ENCODE assay signal across 12 cellular contexts in the genomic region with DNA sequence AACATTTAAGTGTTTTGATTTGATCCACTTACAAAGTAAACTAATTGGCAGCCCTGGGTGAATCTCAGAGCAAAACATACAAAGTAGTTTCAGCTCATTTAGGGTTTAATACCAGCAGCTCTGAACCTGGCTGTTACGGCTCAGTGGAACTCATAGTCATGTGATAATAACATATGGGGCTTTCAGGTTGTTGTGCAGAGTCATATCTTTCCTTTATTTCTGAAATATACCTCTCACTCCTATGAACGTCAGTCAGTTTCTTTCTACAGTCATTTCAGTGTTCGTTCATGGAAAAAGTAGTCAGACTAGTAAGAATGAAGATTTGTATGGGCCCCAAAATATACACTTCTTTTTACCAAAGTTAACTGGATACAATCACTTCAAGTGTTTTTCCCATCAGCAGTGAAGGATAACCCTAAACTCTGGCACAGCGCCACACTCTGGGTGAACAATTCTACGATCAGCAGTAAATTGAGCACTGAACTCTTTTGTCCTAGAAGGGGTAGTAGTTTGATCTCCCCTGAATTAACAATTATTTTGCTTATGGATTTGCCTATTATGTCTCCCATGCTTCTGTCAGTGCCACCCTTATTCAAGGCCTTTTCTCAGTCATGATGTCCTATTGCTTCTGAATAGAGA.
DNase-seq lines count a peak whose midpoint lies in the region; ATAC-seq and TF ChIP-seq lines count a peak whose summit lies in the region.
"Had no signal": no experiment of that assay in that cellular context is flagged by ENCODE, and none has a peak within 500 bp of the region (broad histone marks: within the 10 kb centered on the region; RNA-seq: fewer than 3 reads in every experiment).

No MANE protein-coding gene starts in this region.

- no peak overlapping the region for H3K27ac Mint-ChIP-seq in MCF 10A (ENCODE audit: low read depth, unreplicated experiment)
- H3K27ac Mint-ChIP-seq in stimulated activated effector memory CD8-positive, alpha-beta T cell treated with anti-CD3 and anti-CD28 coated beads, Interleukin-12 subunit alpha, Interleukin-12 subunit beta, amount 100 ng/mL, for 72 hours = no peak overlapping the region
- H3K27ac Mint-ChIP-seq: activated naive CD4-positive, alpha-beta T cell treated with anti-CD3 and anti-CD28 coated beads, Interleukin-2, amount 50 U/mL, for 72 hours; B cell had no signal

- no peaks in the 10 kb centered on the region for H3K27me3 Mint-ChIP-seq in MCF 10A (ENCODE audit: insufficient read depth, unreplicated experiment)
- H3K27me3 Mint-ChIP-seq: B cell had no signal

- ATAC-seq in HG02623 (IDR thresholded peaks at IDR 0.05; ENCODE audit: unreplicated experiment) (peak; percentile 72), HG03460 (IDR thresholded peaks at IDR 0.05; ENCODE audit: unreplicated experiment) (peak; percentile 82)
- no peak for ATAC-seq in stimulated activated effector memory CD8-positive, alpha-beta T cell treated with anti-CD3 and anti-CD28 coated beads, Interleukin-12 subunit alpha, Interleukin-12 subunit beta, amount 100 ng/mL, for 72 hours
- ATAC-seq: activated naive CD4-positive, alpha-beta T cell treated with anti-CD3 and anti-CD28 coated beads, Interleukin-2, amount 50 U/mL, for 72 hours had no signal

- H3K27ac ChIP-seq in tibial artery = no peak overlapping the region

- H3K4me3 ChIP-seq in tibial artery = no peak overlapping the region
- H3K4me3 ChIP-seq: MG63 had no signal

- no peaks in the 10 kb centered on the region for H3K27me3 ChIP-seq in tibial artery
- H3K27me3 ChIP-seq: MG63 had no signal

- BruUV-seq in MCF 10A (replicated peaks; lab: Mats Ljungman, UMichigan) = no TSS peak

- no peak for TF ChIP-seq CTCF in GM10266 (IDR thresholded peaks at IDR 0.05; ENCODE audit: control insufficient read depth, insufficient read depth, low read depth, missing control alignments)
- no peak for TF ChIP-seq CTCF in tibial artery (IDR thresholded peaks at IDR 0.05)
- no peak for TF ChIP-seq CTCF in MCF 10A (IDR thresholded peaks at IDR 0.05; ENCODE audit: unreplicated experiment)

- POLR2A ChIA-PET in MCF 10A (lab: Yijun Ruan, JAX) = no interaction called here

- no peaks in the 10 kb centered on the region for H3K36me3 ChIP-seq in tibial artery
- H3K36me3 ChIP-seq: MG63 had no signal

- peak; percentile 27 for DNase-seq in GM10266 (ENCODE audit: extremely low spot score)
- peak; percentile 0 for DNase-seq in GM19238 (ENCODE audit: insufficient read length, low spot score)
- DNase-seq in tibial artery = no peak
- DNase-seq in MCF 10A (ENCODE audit: unreplicated experiment) = no peak
- DNase-seq in stimulated activated effector memory CD8-positive, alpha-beta T cell treated with anti-CD3 and anti-CD28 coated beads, Interleukin-12 subunit alpha, Interleukin-12 subunit beta, amount 100 ng/mL, for 72 hours (ENCODE audit: low spot score in 2 of 2) = no peak
- no peak for DNase-seq in retina
- DNase-seq: MG63; stimulated activated CD4-positive, alpha-beta T cell treated with anti-CD3 and anti-CD28 coated beads, Interleukin-15, amount 100 ng/mL, for 24 hours had no signal

- intact Hi-C loops in tibial artery (cut with DNase I; ENCODE audit: low total_unique reads) = no loop called here
- intact Hi-C loops in MCF 10A (cut with micrococcal nuclease) = no loop called here

- no peaks in the 10 kb centered on the region for H3K9me3 ChIP-seq in tibial artery
- H3K9me3 ChIP-seq: MG63 had no signal

- no peaks in the 10 kb centered on the region for H3K9me3 Mint-ChIP-seq in MCF 10A (ENCODE audit: unreplicated experiment)
- peaks cover 13% of the 10 kb centered on the region for H3K9me3 Mint-ChIP-seq in stimulated activated effector memory CD8-positive, alpha-beta T cell treated with anti-CD3 and anti-CD28 coated beads, Interleukin-12 subunit alpha, Interleukin-12 subunit beta, amount 100 ng/mL, for 72 hours

- H3K4me1 ChIP-seq in tibial artery = no peaks in the 10 kb centered on the region

- CTCF ChIA-PET in MCF 10A (lab: Yijun Ruan, JAX) = no interaction called here

- no peaks in the 10 kb centered on the region for H3K36me3 Mint-ChIP-seq in MCF 10A (ENCODE audit: insufficient read depth, unreplicated experiment)
- H3K36me3 Mint-ChIP-seq in stimulated activated effector memory CD8-positive, alpha-beta T cell treated with anti-CD3 and anti-CD28 coated beads, Interleukin-12 subunit alpha, Interleukin-12 subunit beta, amount 100 ng/mL, for 72 hours = no peaks in the 10 kb centered on the region
- H3K36me3 Mint-ChIP-seq: activated naive CD4-positive, alpha-beta T cell treated with anti-CD3 and anti-CD28 coated beads, Interleukin-2, amount 50 U/mL, for 72 hours had no signal

- H3K4me3 Mint-ChIP-seq in MCF 10A (ENCODE audit: unreplicated experiment) = no peak overlapping the region
- no peak overlapping the region for H3K4me3 Mint-ChIP-seq in stimulated activated effector memory CD8-positive, alpha-beta T cell treated with anti-CD3 and anti-CD28 coated beads, Interleukin-12 subunit alpha, Interleukin-12 subunit beta, amount 100 ng/mL, for 72 hours
- H3K4me3 Mint-ChIP-seq: B cell had no signal

- H3K4me1 Mint-ChIP-seq in MCF 10A (ENCODE audit: insufficient read depth, unreplicated experiment) = no peaks in the 10 kb centered on the region
- no peaks in the 10 kb centered on the region for H3K4me1 Mint-ChIP-seq in stimulated activated effector memory CD8-positive, alpha-beta T cell treated with anti-CD3 and anti-CD28 coated beads, Interleukin-12 subunit alpha, Interleukin-12 subunit beta, amount 100 ng/mL, for 72 hours
- H3K4me1 Mint-ChIP-seq: B cell had no signal

Comparison
In these comparisons a context has a peak if more than half of its experiments do, and no peak if none do; other contexts are left out.
1. DNase-seq: peak in GM10266 (single experiment) and GM19238 (single experiment); none in tibial artery (0 of 2), MCF 10A (single experiment), stimulated activated effector memory CD8-positive, alpha-beta T cell treated with anti-CD3 and anti-CD28 coated beads, Interleukin-12 subunit alpha, Interleukin-12 subunit beta, amount 100 ng/mL, for 72 hours (0 of 2) and retina (single experiment).